In the genomic region with DNA sequence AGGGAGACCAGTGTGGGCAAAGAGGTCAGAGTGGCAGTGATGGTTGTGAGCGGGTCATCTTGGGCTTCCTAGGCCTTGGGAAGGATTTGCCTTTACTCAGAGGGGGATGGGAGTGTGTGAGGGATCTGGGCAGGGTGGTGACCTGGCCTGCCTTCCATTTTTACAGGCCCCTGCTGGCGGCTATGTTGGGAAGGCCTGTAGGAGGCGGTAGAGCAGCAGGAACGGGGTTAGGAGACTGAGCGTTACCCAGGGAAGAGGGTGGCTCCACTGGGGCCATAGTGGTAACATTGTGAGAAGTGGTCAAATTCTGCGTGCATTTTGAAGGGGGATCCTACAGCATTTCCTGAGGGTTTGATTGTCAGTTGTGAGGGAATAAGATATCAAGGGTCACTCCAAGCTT, we compare ENCODE assay signal across 2 cellular contexts.
TF ChIP-seq lines count a peak whose summit lies in the region.

No MANE protein-coding gene starts in this region.

TF ChIP-seq in Ishikawa, 13 proteins besides CTCF, POLR2A, EP300 and RAD21 (continued from another document):
- no peak for TF ChIP-seq REST (IDR thresholded peaks at IDR 0.05; ENCODE audit: low read depth)
- no peak for TF ChIP-seq EGR1 (IDR thresholded peaks at IDR 0.05)
- no peak for TF ChIP-seq CREB1 (IDR thresholded peaks at IDR 0.05; ENCODE audit: low read depth)
- TF ChIP-seq, protein P1, sequence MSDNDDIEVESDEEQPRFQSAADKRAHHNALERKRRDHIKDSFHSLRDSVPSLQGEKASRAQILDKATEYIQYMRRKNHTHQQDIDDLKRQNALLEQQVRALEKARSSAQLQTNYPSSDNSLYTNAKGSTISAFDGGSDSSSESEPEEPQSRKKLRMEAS (IDR thresholded peaks at IDR 0.05) = no peak
- no peak for TF ChIP-seq TCF12 (IDR thresholded peaks at IDR 0.05; ENCODE audit: low read depth)
- TF ChIP-seq NFIC (IDR thresholded peaks at IDR 0.05) = no peak
- TF ChIP-seq TAF1 (IDR thresholded peaks at IDR 0.05; ENCODE audit: low read depth) = no peak
- no peak for TF ChIP-seq TEAD4 (IDR thresholded peaks at IDR 0.05)
- TF ChIP-seq FOXM1 (IDR thresholded peaks at IDR 0.05; ENCODE audit: borderline replicate concordance, low read depth) = no peak
- TF ChIP-seq YY1 (IDR thresholded peaks at IDR 0.05; ENCODE audit: low read depth) = no peak
- TF ChIP-seq, protein P2, sequence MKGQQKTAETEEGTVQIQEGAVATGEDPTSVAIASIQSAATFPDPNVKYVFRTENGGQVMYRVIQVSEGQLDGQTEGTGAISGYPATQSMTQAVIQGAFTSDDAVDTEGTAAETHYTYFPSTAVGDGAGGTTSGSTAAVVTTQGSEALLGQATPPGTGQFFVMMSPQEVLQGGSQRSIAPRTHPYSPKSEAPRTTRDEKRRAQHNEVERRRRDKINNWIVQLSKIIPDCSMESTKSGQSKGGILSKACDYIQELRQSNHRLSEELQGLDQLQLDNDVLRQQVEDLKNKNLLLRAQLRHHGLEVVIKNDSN (IDR thresholded peaks at IDR 0.05) = no peak

TF ChIP-seq in GM12878, 131 proteins besides CTCF, POLR2A, EP300 and RAD21 (continued from another document):
- TF ChIP-seq E2F8 (IDR thresholded peaks at IDR 0.05; ENCODE audit: low read depth, partially characterized antibody) (no peak), WRNIP1 (IDR thresholded peaks at IDR 0.05; ENCODE audit: borderline replicate concordance, low read depth, low read length) (no peak), CEBPZ (IDR thresholded peaks at IDR 0.05; ENCODE audit: low read depth, low read length) (no peak), ZNF217 (IDR thresholded peaks at IDR 0.05) (no peak), POU2F2 (IDR thresholded peaks at IDR 0.05; ENCODE audit: borderline replicate concordance, low read depth, low read length) (no peak), CREM (IDR thresholded peaks at IDR 0.05; ENCODE audit: low read depth) (no peak), RBBP5 (conservative IDR thresholded peaks at IDR 0.05) (no peak), FOS (IDR thresholded peaks at IDR 0.05; ENCODE audit: borderline replicate concordance, extremely low read depth, insufficient read length) (no peak), BACH1 (IDR thresholded peaks at IDR 0.05; ENCODE audit: borderline replicate concordance) (no peak), HDGF (IDR thresholded peaks at IDR 0.05) (no peak), SIN3A (IDR thresholded peaks at IDR 0.05; ENCODE audit: low read depth, low read length) (no peak), TBL1XR1 (IDR thresholded peaks at IDR 0.05; ENCODE audit: low read depth, low read length) (no peak), ZSCAN29 (IDR thresholded peaks at IDR 0.05) (no peak), ETV6 (conservative IDR thresholded peaks at IDR 0.05 in 1 of 2, IDR thresholded peaks at IDR 0.05 in 1 of 2; ENCODE audit: borderline replicate concordance in 1 of 2, low read depth in 1 of 2) (no peak), SMAD5 (IDR thresholded peaks at IDR 0.05; ENCODE audit: low read depth) (no peak), ASH2L (IDR thresholded peaks at IDR 0.05; ENCODE audit: borderline replicate concordance, low read depth) (no peak)
- TF ChIP-seq, protein P3, sequence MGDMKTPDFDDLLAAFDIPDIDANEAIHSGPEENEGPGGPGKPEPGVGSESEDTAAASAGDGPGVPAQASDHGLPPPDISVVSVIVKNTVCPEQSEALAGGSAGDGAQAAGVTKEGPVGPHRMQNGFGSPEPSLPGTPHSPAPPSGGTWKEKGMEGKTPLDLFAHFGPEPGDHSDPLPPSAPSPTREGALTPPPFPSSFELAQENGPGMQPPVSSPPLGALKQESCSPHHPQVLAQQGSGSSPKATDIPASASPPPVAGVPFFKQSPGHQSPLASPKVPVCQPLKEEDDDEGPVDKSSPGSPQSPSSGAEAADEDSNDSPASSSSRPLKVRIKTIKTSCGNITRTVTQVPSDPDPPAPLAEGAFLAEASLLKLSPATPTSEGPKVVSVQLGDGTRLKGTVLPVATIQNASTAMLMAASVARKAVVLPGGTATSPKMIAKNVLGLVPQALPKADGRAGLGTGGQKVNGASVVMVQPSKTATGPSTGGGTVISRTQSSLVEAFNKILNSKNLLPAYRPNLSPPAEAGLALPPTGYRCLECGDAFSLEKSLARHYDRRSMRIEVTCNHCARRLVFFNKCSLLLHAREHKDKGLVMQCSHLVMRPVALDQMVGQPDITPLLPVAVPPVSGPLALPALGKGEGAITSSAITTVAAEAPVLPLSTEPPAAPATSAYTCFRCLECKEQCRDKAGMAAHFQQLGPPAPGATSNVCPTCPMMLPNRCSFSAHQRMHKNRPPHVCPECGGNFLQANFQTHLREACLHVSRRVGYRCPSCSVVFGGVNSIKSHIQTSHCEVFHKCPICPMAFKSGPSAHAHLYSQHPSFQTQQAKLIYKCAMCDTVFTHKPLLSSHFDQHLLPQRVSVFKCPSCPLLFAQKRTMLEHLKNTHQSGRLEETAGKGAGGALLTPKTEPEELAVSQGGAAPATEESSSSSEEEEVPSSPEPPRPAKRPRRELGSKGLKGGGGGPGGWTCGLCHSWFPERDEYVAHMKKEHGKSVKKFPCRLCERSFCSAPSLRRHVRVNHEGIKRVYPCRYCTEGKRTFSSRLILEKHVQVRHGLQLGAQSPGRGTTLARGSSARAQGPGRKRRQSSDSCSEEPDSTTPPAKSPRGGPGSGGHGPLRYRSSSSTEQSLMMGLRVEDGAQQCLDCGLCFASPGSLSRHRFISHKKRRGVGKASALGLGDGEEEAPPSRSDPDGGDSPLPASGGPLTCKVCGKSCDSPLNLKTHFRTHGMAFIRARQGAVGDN (IDR thresholded peaks at IDR 0.05) = no peak
- TF ChIP-seq, protein P4, sequence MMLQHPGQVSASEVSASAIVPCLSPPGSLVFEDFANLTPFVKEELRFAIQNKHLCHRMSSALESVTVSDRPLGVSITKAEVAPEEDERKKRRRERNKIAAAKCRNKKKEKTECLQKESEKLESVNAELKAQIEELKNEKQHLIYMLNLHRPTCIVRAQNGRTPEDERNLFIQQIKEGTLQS (IDR thresholded peaks at IDR 0.05; ENCODE audit: borderline replicate concordance, extremely low read depth, low read depth, low read length) = no peak
- TF ChIP-seq, protein P5, sequence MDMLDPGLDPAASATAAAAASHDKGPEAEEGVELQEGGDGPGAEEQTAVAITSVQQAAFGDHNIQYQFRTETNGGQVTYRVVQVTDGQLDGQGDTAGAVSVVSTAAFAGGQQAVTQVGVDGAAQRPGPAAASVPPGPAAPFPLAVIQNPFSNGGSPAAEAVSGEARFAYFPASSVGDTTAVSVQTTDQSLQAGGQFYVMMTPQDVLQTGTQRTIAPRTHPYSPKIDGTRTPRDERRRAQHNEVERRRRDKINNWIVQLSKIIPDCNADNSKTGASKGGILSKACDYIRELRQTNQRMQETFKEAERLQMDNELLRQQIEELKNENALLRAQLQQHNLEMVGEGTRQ (IDR thresholded peaks at IDR 0.05; ENCODE audit: borderline replicate concordance, low read depth, low read length) = no peak
TF ChIP-seq in GM12878: peak in this region for 0.
